ENCODE assay signal across 13 cellular contexts in the genomic region with DNA sequence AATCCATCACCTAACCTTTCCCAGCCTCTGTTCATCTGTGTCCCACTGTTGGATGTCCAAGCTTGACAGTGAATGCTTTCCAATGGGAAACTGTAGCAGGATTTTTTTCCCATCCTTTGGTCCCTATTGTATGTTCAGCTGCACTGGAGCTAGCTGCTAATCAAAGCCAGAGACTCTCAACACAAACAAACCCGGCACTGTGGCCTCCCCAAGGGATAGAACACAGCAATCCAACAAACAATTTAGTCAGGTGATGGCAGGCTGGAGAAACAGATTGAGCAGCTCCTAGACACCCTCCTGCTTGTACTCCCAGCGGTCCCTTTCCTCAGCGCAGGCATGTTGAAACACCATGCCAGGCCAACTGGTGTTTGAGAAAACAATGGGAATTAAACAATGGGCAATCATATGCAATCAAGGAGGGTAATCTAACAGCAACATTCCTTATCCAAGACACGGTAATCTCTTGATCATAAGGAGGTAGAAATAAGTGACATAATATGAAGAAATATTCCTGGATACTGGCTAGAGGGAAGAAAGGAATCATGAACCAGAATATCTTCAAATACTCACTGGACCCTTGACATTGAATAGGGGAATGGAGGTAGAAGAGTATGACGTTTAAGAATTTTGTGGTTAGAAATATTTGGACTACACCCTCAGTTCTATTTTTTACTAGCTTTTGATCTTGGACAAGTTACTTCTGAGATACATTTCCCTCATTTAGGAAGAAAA. TPM values are rescaled to one million over a fixed set of nuclear protein-coding genes. Genes with fewer than 3 reads are reported as not detected.
DNase-seq lines count a peak whose midpoint lies in the region; ATAC-seq and TF ChIP-seq lines count a peak whose summit lies in the region.
"Had no signal": no experiment of that assay in that cellular context is flagged by ENCODE, and none has a peak within 500 bp of the region (broad histone marks: within the 10 kb centered on the region; RNA-seq: fewer than 3 reads in every experiment).

No MANE protein-coding gene starts in this region.

- H3K9ac ChIP-seq in adipocyte (ENCODE audit: low read length), result no peak overlapping the region

- H3K9me3 Mint-ChIP-seq in glutamatergic neuron (ENCODE audit: unreplicated experiment), result no peaks in the 10 kb centered on the region

- peak in 3 of 5 donors; percentile 14 to 42 (median 23) for DNase-seq in heart left ventricle
- DNase-seq in right atrium auricular region (ENCODE audit: low spot score), result no peak
- peak; percentile 59 for DNase-seq in adipocyte (ENCODE audit: low read depth)
- no peak for DNase-seq in glutamatergic neuron
- DNase-seq in iPS-NIHi11 (ENCODE audit: low spot score), result no peak
- DNase-seq in GDM1 (lab: John Stamatoyannopoulos, UW), result no peak
- DNase-seq in NCI-H1105 (lab: John Stamatoyannopoulos, UW), result no peak
- DNase-seq in G401 (ENCODE audit: low spot score), result no peak
- DNase-seq: activated naive CD4-positive, alpha-beta T cell; AML-193; NCI-H187; psoas muscle; stimulated activated CD4-positive, alpha-beta T cell treated with anti-CD3 and anti-CD28 coated beads, Interleukin-2, amount 100 ng/mL, for 24 hours had no signal

- H3K4me3 ChIP-seq in heart left ventricle, result no peak overlapping the region
- H3K4me3 ChIP-seq in right atrium auricular region, result no peak overlapping the region
- H3K4me3 ChIP-seq in adipocyte (ENCODE audit: low read length), result no peak overlapping the region
- H3K4me3 ChIP-seq: psoas muscle had no signal

- no peaks in the 10 kb centered on the region for H3K27me3 Mint-ChIP-seq in glutamatergic neuron (ENCODE audit: unreplicated experiment)

- 42 to 52% (median 46%) methylated on average over 5 of the region's 5 CpGs for WGBS in heart left ventricle, 4 donors

- H3K27ac Mint-ChIP-seq in glutamatergic neuron (ENCODE audit: unreplicated experiment), result peak overlapping the region; percentile 50

- peak in 3 of 4 donors; percentile 45 to 54 (median 48) for ATAC-seq in heart left ventricle
- ATAC-seq: psoas muscle had no signal

- H3K9me3 ChIP-seq in heart left ventricle (peaks cover 0 to 5% (median 0%) of the 10 kb centered on the region in 12 donors), right atrium auricular region (no peaks in the 10 kb centered on the region), adipocyte (ENCODE audit: control insufficient read depth, low read length) (no peaks in the 10 kb centered on the region)
- H3K9me3 ChIP-seq: psoas muscle had no signal

- intact Hi-C loops in heart left ventricle (cut with DNase I), result no loop called here

- H3K4me1 Mint-ChIP-seq in glutamatergic neuron (ENCODE audit: low read depth, unreplicated experiment), result peaks cover 8% of the 10 kb centered on the region

- H3K4me1 ChIP-seq in heart left ventricle (peaks cover 0 to 22% (median 0%) of the 10 kb centered on the region in 12 donors), right atrium auricular region (no peaks in the 10 kb centered on the region), adipocyte (ENCODE audit: control insufficient read depth, insufficient read depth, low read length) (no peaks in the 10 kb centered on the region)
- H3K4me1 ChIP-seq: psoas muscle had no signal

- H3K27me3 ChIP-seq in heart left ventricle (no peaks in the 10 kb centered on the region), right atrium auricular region (no peaks in the 10 kb centered on the region), adipocyte (replicated peaks; ENCODE audit: control insufficient read depth, insufficient read depth, low read length) (no peaks in the 10 kb centered on the region)

- in situ Hi-C loops in G401 (cut with HindIII; ENCODE audit: low sequenced_read_pairs), result no loop called here

- no peak for TF ChIP-seq POLR2A in heart left ventricle (IDR thresholded peaks at IDR 0.05)

- TF ChIP-seq CTCF in heart left ventricle (IDR thresholded peaks at IDR 0.05) (no peak), right atrium auricular region (IDR thresholded peaks at IDR 0.05) (no peak), glutamatergic neuron (IDR thresholded peaks at IDR 0.05; ENCODE audit: partially characterized antibody, unreplicated experiment) (no peak)

- H3K36me3 Mint-ChIP-seq in glutamatergic neuron (ENCODE audit: unreplicated experiment), result peaks cover 3% of the 10 kb centered on the region

- H3K27ac ChIP-seq in heart left ventricle (peak overlapping the region in 2 of 12 donors; percentile 3 to 5), right atrium auricular region (no peak overlapping the region)
- H3K27ac ChIP-seq: psoas muscle had no signal

- no peaks in the 10 kb centered on the region for H3K36me3 ChIP-seq in heart left ventricle
- no peaks in the 10 kb centered on the region for H3K36me3 ChIP-seq in right atrium auricular region
- no peaks in the 10 kb centered on the region for H3K36me3 ChIP-seq in adipocyte (ENCODE audit: control insufficient read depth, insufficient read depth, low read length, severe bottlenecking)

- H3K4me3 Mint-ChIP-seq in glutamatergic neuron (ENCODE audit: unreplicated experiment), result no peak overlapping the region

RNA-seq across cellular contexts. Expression of a gene that starts 15.0 kb away (rescaled TPM):
- total RNA-seq in heart left ventricle, result 10 to 100 TPM in 7 of 9 donors, 1 to 10 TPM in 2; 4.7 to 23.2 (median 13.6) TPM
- 10 to 100 TPM in 1 of 2 donors, 1 to 10 TPM in 1; 3.6 to 12.8 TPM for polyA plus RNA-seq in heart left ventricle
- 10 to 100 TPM in 1 of 2 donors, 1 to 10 TPM in 1; 8.6 to 26.2 TPM for total RNA-seq in right atrium auricular region
- total RNA-seq in glutamatergic neuron (ENCODE audit: unreplicated experiment), result 40.0 TPM
- not detected in 2 replicates for total RNA-seq in G401 (2014; rRNA removed; shearing (Covaris generic))

Comparison
In these comparisons a context has a peak if more than half of its experiments do, and no peak if none do; other contexts are left out.
1. DNase-seq: peak in heart left ventricle (3 of 5) and adipocyte (single experiment); none in right atrium auricular region (single experiment), glutamatergic neuron (single experiment), iPS-NIHi11 (single experiment), GDM1 (single experiment), NCI-H1105 (single experiment) and G401 (single experiment).